ENCODE assay signal across 12 cellular contexts in the genomic region with DNA sequence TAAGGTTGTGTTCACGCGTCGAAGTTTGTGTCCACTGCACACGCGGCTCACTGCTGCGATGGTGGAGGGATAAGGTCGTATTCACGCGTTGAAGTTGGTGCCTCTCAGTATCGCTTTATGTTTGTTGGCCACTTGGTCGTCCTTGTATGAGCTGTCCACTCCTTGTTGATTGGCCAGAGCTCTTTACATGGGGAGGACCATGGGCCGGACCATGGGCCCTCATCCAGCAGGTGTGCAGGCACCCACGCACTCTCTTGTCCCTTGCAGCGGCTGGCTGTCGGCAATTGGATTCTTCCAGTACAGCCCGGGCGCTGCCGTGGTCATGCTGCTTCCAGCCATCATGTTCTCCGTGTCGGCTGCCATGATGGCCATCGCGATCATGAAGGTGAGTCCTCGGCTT.
"Had no signal": no experiment of that assay in that cellular context is flagged by ENCODE, and none has a peak within 500 bp of the region (broad histone marks: within the 10 kb centered on the region; RNA-seq: fewer than 3 reads in every experiment).

No MANE protein-coding gene starts in this region.

- H3K4me3 Mint-ChIP-seq: activated naive CD8-positive, alpha-beta T cell treated with anti-CD3 and anti-CD28 coated beads for 36 hours; naive thymus-derived CD4-positive, alpha-beta T cell; stimulated activated effector memory CD8-positive, alpha-beta T cell treated with anti-CD3 and anti-CD28 coated beads, Interleukin-12 subunit alpha, Interleukin-12 subunit beta, amount 100 ng/mL, for 72 hours had no signal

- H3K27me3 Mint-ChIP-seq: activated naive CD8-positive, alpha-beta T cell treated with anti-CD3 and anti-CD28 coated beads for 36 hours; naive thymus-derived CD4-positive, alpha-beta T cell had no signal

- H3K4me1 ChIP-seq: SJSA1 had no signal

- H3K27me3 ChIP-seq: brain microvascular endothelial cell, dorsolateral prefrontal cortex, neutrophil, SJSA1 had no signal

- H3K9me3 Mint-ChIP-seq: activated naive CD8-positive, alpha-beta T cell treated with anti-CD3 and anti-CD28 coated beads for 36 hours; stimulated activated effector memory CD8-positive, alpha-beta T cell treated with anti-CD3 and anti-CD28 coated beads, Interleukin-12 subunit alpha, Interleukin-12 subunit beta, amount 100 ng/mL, for 72 hours had no signal

- DNase-seq: activated CD4-positive, CD25-positive, alpha-beta regulatory T cell; brain microvascular endothelial cell; dorsolateral prefrontal cortex; glutamatergic neuron; small intestine; trophoblast cell had no signal

- H3K9me3 ChIP-seq: neutrophil, SJSA1 had no signal

- H3K27ac Mint-ChIP-seq: activated naive CD8-positive, alpha-beta T cell treated with anti-CD3 and anti-CD28 coated beads for 36 hours; stimulated activated effector memory CD8-positive, alpha-beta T cell treated with anti-CD3 and anti-CD28 coated beads, Interleukin-12 subunit alpha, Interleukin-12 subunit beta, amount 100 ng/mL, for 72 hours had no signal

- H3K27ac ChIP-seq: brain microvascular endothelial cell, dorsolateral prefrontal cortex, neutrophil, SJSA1 had no signal

- H3K4me3 ChIP-seq: dorsolateral prefrontal cortex, lung, SJSA1 had no signal
